ENCODE assay signal across 13 cellular contexts in the genomic region with DNA sequence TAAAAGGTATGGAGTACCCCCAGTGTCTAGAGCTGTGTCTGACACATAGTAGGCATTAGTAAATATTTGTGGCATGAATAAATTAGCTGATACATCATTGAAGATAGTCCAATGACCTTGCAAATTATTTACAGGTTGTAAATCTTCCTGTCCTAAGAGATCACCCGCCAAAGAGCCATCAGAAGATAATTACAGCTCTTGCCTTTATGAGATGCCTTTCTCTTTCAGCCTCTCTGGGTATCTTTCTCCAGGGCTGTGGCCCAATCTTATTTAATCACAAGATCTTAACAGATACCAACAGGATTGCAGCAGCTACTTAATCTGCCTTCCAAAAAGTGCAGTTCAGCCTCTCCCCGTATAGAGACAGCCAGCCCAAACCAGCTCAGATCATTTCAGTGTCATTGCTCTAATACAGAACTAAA. TPM values are rescaled to one million over a fixed set of nuclear protein-coding genes. Genes with fewer than 3 reads are reported as not detected.
DNase-seq lines count a peak whose midpoint lies in the region; ATAC-seq, FAIRE-seq and TF ChIP-seq lines count a peak whose summit lies in the region.
"Had no signal": no experiment of that assay in that cellular context is flagged by ENCODE, and none has a peak within 500 bp of the region (broad histone marks: within the 10 kb centered on the region; RNA-seq: fewer than 3 reads in every experiment).

No MANE protein-coding gene starts in this region.

- H3K36me3 ChIP-seq in gastrocnemius medialis: no peaks in the 10 kb centered on the region
- H3K36me3 ChIP-seq in OCI-LY7 (ENCODE audit: insufficient read depth, low read length): no peaks in the 10 kb centered on the region

- POLR2A ChIA-PET in OCI-LY7 (lab: Charles Lee): interaction anchor here (0.6 to 1.7 kb wide), 5 partner anchors 10 to 261 kb away, joined by 3 to 6 read pairs (median 4); no protein-coding TSS in a partner anchor

- H3K9me3 ChIP-seq in gastrocnemius medialis: no peaks in the 10 kb centered on the region
- no peaks in the 10 kb centered on the region for H3K9me3 ChIP-seq in OCI-LY7 (ENCODE audit: low read length)

- no peak for FAIRE-seq in RCC 7860 (lab: Jason Lieb, UNC)
- FAIRE-seq: bronchial epithelial cell, islet of Langerhans had no signal

- CTCF ChIA-PET in OCI-LY7 (lab: Charles Lee; ENCODE audit: unreplicated experiment): no interaction called here

- H3K27ac ChIP-seq in gastrocnemius medialis: peak overlapping the region; percentile 43 to 94 (median 87)
- no peak overlapping the region for H3K27ac ChIP-seq in OCI-LY7 (ENCODE audit: low read depth, low read length, poor library complexity, severe bottlenecking)

- H3K4me3 ChIP-seq in gastrocnemius medialis: no peak overlapping the region
- no peak overlapping the region for H3K4me3 ChIP-seq in OCI-LY7 (ENCODE audit: low read depth, low read length, poor library complexity, severe bottlenecking)

- no peaks in the 10 kb centered on the region for H3K9me2 ChIP-seq in OCI-LY7 (ENCODE audit: insufficient read depth, low read length)

- H3K4me2 ChIP-seq in OCI-LY7 (ENCODE audit: low read length): no peak overlapping the region

- H2AFZ ChIP-seq in OCI-LY7 (ENCODE audit: low read length): no peak overlapping the region

- ATAC-seq in gastrocnemius medialis (no peak), GM21515 (IDR thresholded peaks at IDR 0.05; ENCODE audit: unreplicated experiment) (no peak), HG02970 (IDR thresholded peaks at IDR 0.05; ENCODE audit: low FRiP score, unreplicated experiment) (no peak)

- DNase-seq in EL (peak; percentile 55), RCC 7860 (ENCODE audit: low spot score) (peak; percentile 18), fibroblast of the conjunctiva (ENCODE audit: low read depth) (peak; percentile 77), gastrocnemius medialis (no peak), amygdala (lab: John Stamatoyannopoulos, UW) (no peak), OCI-LY7 (ENCODE audit: low spot score) (no peak)
- DNase-seq: activated CD4-positive, alpha-beta T cell treated with anti-CD3 and anti-CD28 coated beads, Interleukin-2, amount 50 U/mL, for 4 hours; DMS79; Karpas-422 had no signal

- H3K4me1 ChIP-seq in gastrocnemius medialis (peaks cover 24 to 38% of the 10 kb centered on the region in 2 donors), OCI-LY7 (ENCODE audit: insufficient read depth, low read length, poor library complexity, severe bottlenecking) (peaks cover under 1% of the 10 kb centered on the region)

- no peak for TF ChIP-seq CTCF in gastrocnemius medialis (IDR thresholded peaks at IDR 0.05 in 4 of 5, conservative IDR thresholded peaks at IDR 0.05 in 1 of 5)
- no peak for TF ChIP-seq CTCF in OCI-LY7 (conservative IDR thresholded peaks at IDR 0.05; ENCODE audit: low read length)

- no TSS peak for BruUV-seq in OCI-LY7 (replicated peaks; lab: Mats Ljungman, UMichigan)

- H4K20me1 ChIP-seq in OCI-LY7 (ENCODE audit: insufficient read depth, low read length): no peaks in the 10 kb centered on the region

- no peaks in the 10 kb centered on the region for H3K27me3 ChIP-seq in gastrocnemius medialis

- no peak for TF ChIP-seq POLR2A in gastrocnemius medialis (IDR thresholded peaks at IDR 0.05)

- no peaks in the 10 kb centered on the region for H3K79me2 ChIP-seq in OCI-LY7 (ENCODE audit: insufficient read depth, low read depth, low read length)

- in situ Hi-C loops in gastrocnemius medialis (cut with MboI; ENCODE audit: low sequenced_read_pairs in 4 of 4): no loop called here

- intact Hi-C loops in gastrocnemius medialis (cut with DNase I; ENCODE audit: low total_unique reads): no loop called here
- intact Hi-C loops in OCI-LY7 (cut with micrococcal nuclease; ENCODE audit: unreplicated experiment): no loop called here

RNA-seq across cellular contexts. Expression of a gene that starts 41.5 kb away (rescaled TPM):
- total RNA-seq in gastrocnemius medialis (10 to 100 TPM in 1 of 4 donors, 1 to 10 TPM in 3; 4.1 to 10.3 (median 6.3) TPM), OCI-LY7 (2022) (0.30 and 0.42 TPM in 2 replicates)
- not detected in 2 replicates for total RNA-seq in OCI-LY7 (2014; rRNA removed; shearing (Covaris generic))

RNA-seq across cellular contexts. Expression of a gene that starts 55.8 kb away (rescaled TPM):
- total RNA-seq in gastrocnemius medialis (under 1 TPM; 0.32 to 0.62 (median 0.37) TPM), OCI-LY7 (2022) (68.3 and 75.2 TPM in 2 replicates)
- 64.5 and 83.0 TPM in 2 replicates for total RNA-seq in OCI-LY7 (2014; rRNA removed; shearing (Covaris generic))

Comparison
In these comparisons a context has a peak if more than half of its experiments do, and no peak if none do; other contexts are left out.
1. DNase-seq: peak in EL (single experiment), RCC 7860 (single experiment) and fibroblast of the conjunctiva (single experiment); none in gastrocnemius medialis (0 of 2), amygdala (0 of 56) and OCI-LY7 (single experiment).
2. RNA of a gene that starts 55.8 kb away (total RNA-seq): 64.5 to 83.0 TPM in OCI-LY7; 0.32 to 0.62 TPM in gastrocnemius medialis; every median in the first group is over 10 times any median in the second.